ENCODE assay signal across 8 cellular contexts in the genomic region with DNA sequence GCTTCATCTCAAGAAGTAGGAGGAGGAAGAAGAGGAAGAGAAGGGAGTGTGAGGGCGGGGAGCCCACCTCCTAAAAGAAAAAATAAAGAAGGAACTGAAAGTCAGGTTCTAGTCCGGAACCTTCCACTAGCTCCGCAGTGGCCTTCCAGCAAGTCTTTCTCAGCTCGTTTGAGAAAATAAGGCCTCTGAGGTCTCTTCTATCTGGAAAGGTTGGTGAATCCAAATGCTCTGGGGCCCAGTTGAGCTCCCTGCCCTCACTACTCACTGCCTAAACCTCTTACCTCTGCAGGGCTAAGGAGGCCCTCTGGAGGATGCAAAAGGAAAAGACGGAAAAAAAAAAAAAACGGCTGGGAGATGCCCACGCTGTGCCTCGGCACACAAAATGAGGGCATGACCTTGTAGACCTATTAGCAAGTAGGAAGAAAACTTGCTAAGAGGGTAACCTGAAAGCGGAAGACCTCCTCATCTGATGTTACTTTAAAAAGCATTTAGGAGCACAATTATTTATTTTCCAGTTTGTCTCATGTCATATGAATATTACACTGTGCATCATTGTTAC. TPM values are rescaled to one million over a fixed set of nuclear protein-coding genes. Genes with fewer than 3 reads are reported as not detected.
DNase-seq lines count a peak whose midpoint lies in the region; ATAC-seq, FAIRE-seq and TF ChIP-seq lines count a peak whose summit lies in the region.

No MANE protein-coding gene starts in this region.

- H3K36me3 ChIP-seq in pancreas, result no peaks in the 10 kb centered on the region

- peaks cover 4 to 13% (median 4%) of the 10 kb centered on the region in 3 donors for H3K4me1 ChIP-seq in pancreas

- 34 to 41% methylated on average over 9 of the region's 9 CpGs for WGBS in pancreas, 2 donors

- H3K9me3 ChIP-seq in pancreas, result no peaks in the 10 kb centered on the region

- DNase-seq in EL, result peak; percentile 29
- DNase-seq in NCI-H748 (lab: John Stamatoyannopoulos, UW; ENCODE audit: unreplicated experiment), result peak; percentile 72
- peak; percentile 36 for DNase-seq in activated CD8-positive, alpha-beta memory T cell treated with anti-CD3 and anti-CD28 coated beads, Interleukin-2, amount 50 U/mL, for 4 hours
- DNase-seq in fibroblast of mammary gland (ENCODE audit: low read depth), result peak; percentile 52
- peak in 4 of 6 donors; percentile 37 to 57 (median 54) for DNase-seq in pancreas

- intact Hi-C loops in pancreas (cut with DNase I), result loop anchor here in 1 of 3 donors (5.0 kb wide), 1 partner anchor 264 kb away; no protein-coding TSS in a partner anchor

- FAIRE-seq in pancreas (lab: Jason Lieb, UNC), result no peak

- H3K27ac ChIP-seq in pancreas, result peak overlapping the region in 2 of 4 donors; percentile 20 to 38

- H3K4me3 ChIP-seq in fibroblast of mammary gland (ENCODE audit: control insufficient read depth, low read depth, low read length), result no peak overlapping the region
- no peak overlapping the region for H3K4me3 ChIP-seq in pancreas

- TF ChIP-seq CTCF in fibroblast of mammary gland (conservative IDR thresholded peaks at IDR 0.05; ENCODE audit: control insufficient read depth, insufficient read depth, low read depth, low read length) (peak; percentile 47), pancreas (IDR thresholded peaks at IDR 0.05) (peak in 2 of 4 donors; percentile 20 to 32)

- H3K27me3 ChIP-seq in pancreas, result no peaks in the 10 kb centered on the region

- ATAC-seq in HG02759 (IDR thresholded peaks at IDR 0.05; ENCODE audit: unreplicated experiment) (peak; percentile 52), pancreas (peak; percentile 86 to 94 (median 92)), GM19455 (IDR thresholded peaks at IDR 0.05; ENCODE audit: unreplicated experiment) (no peak), HG02571 (IDR thresholded peaks at IDR 0.05; ENCODE audit: unreplicated experiment) (no peak)

RNA-seq across cellular contexts. Expression of gene FBLN5, which starts 35.9 kb away (rescaled TPM):
- total RNA-seq in pancreas, result 10 to 100 TPM; 11.5 to 34.3 (median 23.3) TPM
- 10 to 100 TPM; 21.4 to 22.5 TPM for polyA plus RNA-seq in pancreas

RNA-seq across cellular contexts. Expression of gene TC2N, which starts 44.2 kb away (rescaled TPM):
- total RNA-seq in pancreas, result 100 to 1,000 TPM in 5 of 6 donors, 10 to 100 TPM in 1; 96.5 to 215 (median 119) TPM
- 10 to 100 TPM; 23.9 to 45.4 TPM for polyA plus RNA-seq in pancreas

Comparison
In these comparisons a context has a peak if more than half of its experiments do, and no peak if none do; other contexts are left out.
1. ATAC-seq: peak in HG02759 (single experiment) and pancreas (4 of 4); none in GM19455 (single experiment) and HG02571 (single experiment).
2. Peak in every context shown above with its lines, with median percentiles within 50 percentile points of each other: DNase-seq.